8 cellular contexts compared by ENCODE assay signal in the genomic region with DNA sequence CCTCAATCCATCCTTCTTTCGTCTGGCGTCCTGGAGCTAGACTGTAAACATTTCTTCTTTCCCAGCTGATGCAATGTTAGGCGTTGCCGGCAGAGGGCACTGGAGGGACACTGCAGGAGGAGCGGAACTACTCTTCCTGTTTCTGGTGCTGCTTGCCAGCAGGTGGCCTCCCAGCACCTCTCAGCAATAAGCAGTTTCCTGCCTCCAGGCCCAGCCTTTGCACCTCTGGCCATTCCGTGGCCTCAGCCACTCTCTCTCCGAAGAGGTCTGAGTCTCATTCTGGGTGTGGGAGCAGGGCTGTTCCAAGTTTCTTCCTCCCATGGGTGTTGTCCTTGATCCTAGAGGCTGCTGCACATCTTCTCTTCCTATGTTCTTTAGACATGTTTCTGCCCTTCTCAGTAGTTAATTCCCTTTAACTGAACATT. TPM values are rescaled to one million over a fixed set of nuclear protein-coding genes. Genes with fewer than 3 reads are reported as not detected.
A peak's percentile ranks its signal among the peaks of the same experiment; 100 is the strongest.
DNase-seq lines count a peak whose midpoint lies in the region; ATAC-seq and TF ChIP-seq lines count a peak whose summit lies in the region.

No MANE protein-coding gene starts in this region.

- ATAC-seq in HG03095 (IDR thresholded peaks at IDR 0.05; ENCODE audit: unreplicated experiment): peak; percentile 89

- no peaks in the 10 kb centered on the region for H3K36me3 Mint-ChIP-seq in brain

- peak overlapping the region in 4 of 5 experiments; percentile 8 to 52 (median 27) for H3K27ac Mint-ChIP-seq in brain

- peak; percentile 82 for DNase-seq in activated gamma-delta T cell treated with Interleukin-2 at 50 U/mL for 16 hours
- no peak for DNase-seq in activated gamma-delta T cell (lab: John Stamatoyannopoulos, UW)
- peak; percentile 78 for DNase-seq in NCI-H2171 (lab: John Stamatoyannopoulos, UW)
- peak; percentile 86 for DNase-seq in UCSD-AML1 (lab: John Stamatoyannopoulos, UW; ENCODE audit: unreplicated experiment)
- peak; percentile 92 for DNase-seq in iPS-NIHi11 (ENCODE audit: low spot score)
- DNase-seq in stimulated activated CD4-positive, alpha-beta T cell treated with anti-CD3 and anti-CD28 coated beads, Interleukin-12 subunit alpha, Interleukin-12 subunit beta, amount 100 ng/mL, for 48 hours (ENCODE audit: low read depth in 2 of 3, low spot score in 1 of 3): peak; percentile 77 to 84 (median 79)

- H3K4me3 Mint-ChIP-seq in brain: peak overlapping the region in 3 of 5 experiments; percentile 4 to 15 (median 13)

- H3K27me3 Mint-ChIP-seq in brain: peaks cover 12% of the 10 kb centered on the region

- peaks cover 14% of the 10 kb centered on the region for H3K4me1 Mint-ChIP-seq in brain

- peak; percentile 100 for TF ChIP-seq CTCF in brain (conservative IDR thresholded peaks at IDR 0.05)

- H3K9me3 Mint-ChIP-seq in brain: peaks cover 0 to 8% (median 5%) of the 10 kb centered on the region in 5 experiments

RNA-seq across cellular contexts. Expression of a gene that starts 7.5 kb away (rescaled TPM):
- polyA plus RNA-seq in brain (ENCODE audit: insufficient read depth, low read depth, low replicate concordance): not detected
